Comparison of ENCODE assay signal across 31 cellular contexts in genomic region chr11:24239930-24240329, GRCh38.
"Had no signal": no experiment of that assay in that cellular context is flagged by ENCODE, and none has a peak within 500 bp of the region (broad histone marks: within the 10 kb centered on the region; RNA-seq: fewer than 3 reads in every experiment).

No MANE protein-coding gene starts in this region.

- H3K4me3 Mint-ChIP-seq: activated CD4-positive, alpha-beta memory T cell treated with anti-CD3 and anti-CD28 coated beads, Interleukin-2, amount 10 ng/mL, durations not matched to agents 7 days and 5 days; activated CD4-positive, alpha-beta T cell treated with anti-CD3 and anti-CD28 coated beads, Interleukin-2, amount 10 ng/mL, durations not matched to agents 7 days and 5 days; activated naive CD8-positive, alpha-beta T cell treated with anti-CD3 and anti-CD28 coated beads for 36 hours; activated naive CD8-positive, alpha-beta T cell treated with anti-CD3 and anti-CD28 coated beads, Interleukin-2, amount 50 U/mL, for 24 hours; activated T-helper 1 cell treated with anti-CD3 and anti-CD28 coated beads, Interleukin-12 subunit alpha, Interleukin-12 subunit beta, Interleukin-2, Interleukin-4 antibody, amounts not matched to agents 30 ng/mL and 10 ng/mL and 1 ng/mL, durations not matched to agents 14 hours and 24 hours and 36 hours; WTC11 had no signal

- H3K27ac Mint-ChIP-seq: activated CD4-positive, alpha-beta memory T cell treated with anti-CD3 and anti-CD28 coated beads, Interleukin-2, amount 10 ng/mL, durations not matched to agents 7 days and 5 days; activated CD4-positive, alpha-beta T cell treated with anti-CD3 and anti-CD28 coated beads, Interleukin-2, amount 10 ng/mL, durations not matched to agents 7 days and 5 days; activated naive CD8-positive, alpha-beta T cell treated with anti-CD3 and anti-CD28 coated beads for 36 hours; activated naive CD8-positive, alpha-beta T cell treated with anti-CD3 and anti-CD28 coated beads, Interleukin-2, amount 50 U/mL, for 24 hours; activated T-helper 1 cell treated with anti-CD3 and anti-CD28 coated beads, Interleukin-12 subunit alpha, Interleukin-12 subunit beta, Interleukin-2, Interleukin-4 antibody, amounts not matched to agents 30 ng/mL and 10 ng/mL and 1 ng/mL, durations not matched to agents 14 hours and 24 hours and 36 hours; activated T-helper 2 cell treated with anti-CD3 and anti-CD28 coated beads, Interferon-gamma antibody, Interleukin-2, Interleukin-4, amounts not matched to agents 10 μg/mL and 5 μg/mL and 100 μg/mL, durations not matched to agents 14 hours and 24 hours and 36 hours; WTC11 had no signal

- H3K27ac ChIP-seq: adrenal gland, body of pancreas, colonic mucosa, epithelial cell of prostate, esophagus squamous epithelium, gastroesophageal sphincter, heart right ventricle, VCaP had no signal

- H3K36me3 Mint-ChIP-seq: activated naive CD8-positive, alpha-beta T cell treated with anti-CD3 and anti-CD28 coated beads for 36 hours; WTC11 had no signal

- H3K4me1 Mint-ChIP-seq: activated CD4-positive, alpha-beta memory T cell treated with anti-CD3 and anti-CD28 coated beads, Interleukin-2, amount 10 ng/mL, durations not matched to agents 7 days and 5 days; activated CD4-positive, alpha-beta T cell treated with anti-CD3 and anti-CD28 coated beads, Interleukin-2, amount 10 ng/mL, durations not matched to agents 7 days and 5 days; activated naive CD8-positive, alpha-beta T cell treated with anti-CD3 and anti-CD28 coated beads for 36 hours; activated naive CD8-positive, alpha-beta T cell treated with anti-CD3 and anti-CD28 coated beads, Interleukin-2, amount 50 U/mL, for 24 hours; WTC11 had no signal

- H3K27me3 ChIP-seq: adrenal gland, body of pancreas, colonic mucosa, esophagus squamous epithelium, gastroesophageal sphincter, heart right ventricle had no signal

- DNase-seq: activated CD4-positive, alpha-beta memory T cell treated with anti-CD3 and anti-CD28 coated beads, Interleukin-2, amount 10 ng/mL, durations not matched to agents 7 days and 5 days; activated CD4-positive, alpha-beta T cell treated with anti-CD3 and anti-CD28 coated beads for 1 hour; activated CD4-positive, alpha-beta T cell treated with anti-CD3 and anti-CD28 coated beads for 4 hours; activated CD4-positive, alpha-beta T cell treated with anti-CD3 and anti-CD28 coated beads, Interleukin-2, amount 10 ng/mL, durations not matched to agents 7 days and 5 days; activated CD4-positive, alpha-beta T cell treated with anti-CD3 and anti-CD28 coated beads, Interleukin-2, amount 50 U/mL, for 4 hours; activated CD8-positive, alpha-beta memory T cell treated with anti-CD3 and anti-CD28 coated beads for 24 hours; activated effector memory CD4-positive, alpha-beta T cell treated with anti-CD3 and anti-CD28 coated beads, Interleukin-2, amount 50 U/mL, for 16 hours; activated naive CD4-positive, alpha-beta T cell treated with anti-CD3 and anti-CD28 coated beads, Interleukin-2, amount 50 U/mL, for 16 hours; activated naive CD4-positive, alpha-beta T cell treated with Interleukin-2 at 50 U/mL for 16 hours; activated naive CD8-positive, alpha-beta T cell treated with anti-CD3 and anti-CD28 coated beads for 36 hours; activated naive CD8-positive, alpha-beta T cell treated with anti-CD3 and anti-CD28 coated beads, Interleukin-2, amount 50 U/mL, for 24 hours; activated T-cell treated with anti-CD3 and anti-CD28 coated beads, Interleukin-2, amount 50 U/mL, for 1 hour; activated T-cell treated with anti-CD3 and anti-CD28 coated beads, Interleukin-2, amount 50 U/mL, for 48 hours; adrenal gland; aorta; body of pancreas; central memory CD4-positive, alpha-beta T cell; cerebellar nuclear complex; colonic mucosa; effector CD8-positive, alpha-beta T cell; esophagus squamous epithelium; foreskin melanocyte; heart right ventricle; T-helper 1 cell; T-helper 2 cell had no signal

- H3K4me3 ChIP-seq: adrenal gland, body of pancreas, colonic mucosa, esophagus squamous epithelium, gastroesophageal sphincter, heart right ventricle had no signal

- H3K36me3 ChIP-seq: adrenal gland, colonic mucosa, esophagus squamous epithelium, gastroesophageal sphincter, heart right ventricle had no signal

- H3K4me1 ChIP-seq: adrenal gland, body of pancreas, colonic mucosa, esophagus squamous epithelium, heart right ventricle had no signal

- H3K9me3 ChIP-seq: adrenal gland, body of pancreas, colonic mucosa, esophagus squamous epithelium, gastroesophageal sphincter, heart right ventricle had no signal

- H3K27me3 Mint-ChIP-seq: activated CD4-positive, alpha-beta memory T cell treated with anti-CD3 and anti-CD28 coated beads, Interleukin-2, amount 10 ng/mL, durations not matched to agents 7 days and 5 days; activated CD4-positive, alpha-beta T cell treated with anti-CD3 and anti-CD28 coated beads, Interleukin-2, amount 10 ng/mL, durations not matched to agents 7 days and 5 days; activated naive CD8-positive, alpha-beta T cell treated with anti-CD3 and anti-CD28 coated beads for 36 hours; activated naive CD8-positive, alpha-beta T cell treated with anti-CD3 and anti-CD28 coated beads, Interleukin-2, amount 50 U/mL, for 24 hours had no signal

- ATAC-seq: activated naive CD8-positive, alpha-beta T cell treated with anti-CD3 and anti-CD28 coated beads, Interleukin-2, amount 50 U/mL, for 24 hours; body of pancreas; gastroesophageal sphincter; heart right ventricle; WTC11 had no signal
